1 cellular context compared by ENCODE assay signal in the genomic region with DNA sequence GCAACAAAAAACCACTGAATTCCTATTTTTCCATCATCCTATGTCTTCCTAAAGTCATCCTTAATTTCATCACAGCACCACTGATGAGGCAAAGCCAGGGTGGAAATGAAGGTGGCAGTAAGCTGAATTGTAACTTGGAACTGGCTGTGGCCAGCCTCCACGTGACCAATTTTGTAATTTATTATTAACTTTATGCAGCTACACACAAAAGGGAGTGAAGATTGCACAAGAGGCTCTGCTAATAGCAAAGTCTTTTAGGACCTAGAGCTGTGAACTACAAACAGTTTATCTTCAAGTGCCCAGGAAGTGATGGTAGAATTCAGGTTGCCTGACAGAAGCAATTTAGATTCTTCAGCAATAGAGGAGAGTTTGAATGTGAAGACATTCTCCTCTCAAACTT.
TF ChIP-seq lines count a peak whose summit lies in the region.

No MANE protein-coding gene starts in this region.

TF ChIP-seq in SK-N-SH treated with all-trans-retinoic acid at 6 μM for 48 hours, 23 proteins besides CTCF, POLR2A, EP300 and RAD21 (continued from another document):
- TF ChIP-seq PATZ1 (CRISPR knock-in tag; IDR thresholded peaks at IDR 0.05; ENCODE audit: borderline replicate concordance) = no peak
- no peak for TF ChIP-seq OSR1 (CRISPR knock-in tag; IDR thresholded peaks at IDR 0.05)
- TF ChIP-seq TCF4 (CRISPR knock-in tag; IDR thresholded peaks at IDR 0.05; ENCODE audit: borderline replicate concordance) = no peak
- TF ChIP-seq RARB (CRISPR knock-in tag; IDR thresholded peaks at IDR 0.05) = no peak
- no peak for TF ChIP-seq ARNTL (CRISPR knock-in tag; IDR thresholded peaks at IDR 0.05; ENCODE audit: borderline replicate concordance, low read depth)
- no peak for TF ChIP-seq ZNF8 (CRISPR knock-in tag; IDR thresholded peaks at IDR 0.05)
- no peak for TF ChIP-seq GLIS3 (CRISPR knock-in tag; IDR thresholded peaks at IDR 0.05)
- TF ChIP-seq, protein P1, sequence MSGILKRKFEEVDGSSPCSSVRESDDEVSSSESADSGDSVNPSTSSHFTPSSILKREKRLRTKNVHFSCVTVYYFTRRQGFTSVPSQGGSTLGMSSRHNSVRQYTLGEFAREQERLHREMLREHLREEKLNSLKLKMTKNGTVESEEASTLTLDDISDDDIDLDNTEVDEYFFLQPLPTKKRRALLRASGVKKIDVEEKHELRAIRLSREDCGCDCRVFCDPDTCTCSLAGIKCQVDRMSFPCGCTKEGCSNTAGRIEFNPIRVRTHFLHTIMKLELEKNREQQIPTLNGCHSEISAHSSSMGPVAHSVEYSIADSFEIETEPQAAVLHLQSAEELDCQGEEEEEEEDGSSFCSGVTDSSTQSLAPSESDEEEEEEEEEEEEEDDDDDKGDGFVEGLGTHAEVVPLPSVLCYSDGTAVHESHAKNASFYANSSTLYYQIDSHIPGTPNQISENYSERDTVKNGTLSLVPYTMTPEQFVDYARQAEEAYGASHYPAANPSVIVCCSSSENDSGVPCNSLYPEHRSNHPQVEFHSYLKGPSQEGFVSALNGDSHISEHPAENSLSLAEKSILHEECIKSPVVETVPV (CRISPR knock-in tag; IDR thresholded peaks at IDR 0.05) = no peak
- TF ChIP-seq SNAI2 (CRISPR knock-in tag; IDR thresholded peaks at IDR 0.05) = no peak
- TF ChIP-seq BACH2 (CRISPR knock-in tag; IDR thresholded peaks at IDR 0.05; ENCODE audit: borderline replicate concordance) = no peak
- no peak for TF ChIP-seq TOX (CRISPR knock-in tag; IDR thresholded peaks at IDR 0.05; ENCODE audit: borderline replicate concordance)
- no peak for TF ChIP-seq ZNF70 (CRISPR knock-in tag; IDR thresholded peaks at IDR 0.05)
